16 cellular contexts compared by ENCODE assay signal in the genomic region with DNA sequence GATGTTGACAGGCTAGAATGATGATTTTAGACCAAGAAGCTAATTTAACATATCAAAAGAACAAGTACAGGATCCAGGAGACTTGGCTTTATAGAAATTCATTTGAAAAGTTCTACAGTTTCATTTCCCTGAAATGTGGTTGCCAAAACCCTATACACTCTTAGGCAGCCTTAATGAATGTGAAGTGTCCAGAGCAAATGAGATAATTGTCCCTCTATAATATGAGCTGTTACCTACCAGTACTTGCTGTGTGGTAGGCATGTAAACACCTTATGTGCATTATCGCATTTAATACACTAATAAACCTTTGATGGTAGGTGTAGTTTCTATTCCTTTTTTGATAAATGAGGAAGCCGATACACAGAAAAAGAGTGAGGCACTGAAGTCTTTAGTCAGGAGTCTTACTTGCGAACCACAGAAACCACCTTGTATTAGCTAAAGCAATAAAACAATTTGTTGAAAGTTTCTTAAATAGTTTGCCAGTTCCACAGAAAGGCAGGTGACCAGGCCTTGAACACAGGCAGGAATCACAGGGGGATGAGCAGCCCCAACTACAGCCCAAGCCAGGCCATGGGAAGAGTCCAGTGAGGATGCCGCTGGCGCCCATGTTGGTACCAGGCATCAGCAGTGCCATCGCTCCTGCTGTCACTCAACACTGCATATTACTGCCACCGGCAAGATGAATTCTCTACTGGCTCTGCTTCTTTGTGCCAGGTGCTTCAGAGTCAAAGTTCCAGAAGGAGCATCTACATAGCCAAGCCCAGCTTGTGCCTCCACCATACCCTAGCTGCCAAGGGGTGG.
DNase-seq lines count a peak whose midpoint lies in the region; ATAC-seq, FAIRE-seq and TF ChIP-seq lines count a peak whose summit lies in the region.
"Had no signal": no experiment of that assay in that cellular context is flagged by ENCODE, and none has a peak within 500 bp of the region (broad histone marks: within the 10 kb centered on the region; RNA-seq: fewer than 3 reads in every experiment).

No MANE protein-coding gene starts in this region.

- TF ChIP-seq EP300 in GM12878 (IDR thresholded peaks at IDR 0.05; ENCODE audit: borderline replicate concordance in 1 of 2, control insufficient read depth in 1 of 2, low read depth in 2 of 2, low read length in 2 of 2): peak; percentile 49 to 67; a peak in 3 of 4 replicates

- no peak overlapping the region for H3K9ac ChIP-seq in GM12878 (ENCODE audit: control insufficient read depth, insufficient read depth, low read length)

- no peak for TF ChIP-seq POLR2A in GM12878 (IDR thresholded peaks at IDR 0.05; ENCODE audit: low read depth, low read length)

- H3K79me2 ChIP-seq in GM12878 (ENCODE audit: control insufficient read depth, insufficient read depth, low read length): peaks cover 6% of the 10 kb centered on the region

- TF ChIP-seq RAD21 in GM12878 (IDR thresholded peaks at IDR 0.05; ENCODE audit: insufficient read depth, low read depth, low read length): no peak

- H3K4me2 ChIP-seq in GM12878 (ENCODE audit: control insufficient read depth, insufficient read depth): peak overlapping the region; percentile 68
- H3K4me2 ChIP-seq: GM23338 had no signal

- no peak for TF ChIP-seq CTCF in GM12878 (IDR thresholded peaks at IDR 0.05 in 2 of 3, conservative IDR thresholded peaks at IDR 0.05 in 1 of 3; ENCODE audit: control insufficient read depth in 2 of 3, extremely low read depth in 1 of 3, insufficient read depth in 1 of 3, low read depth in 3 of 3, low read length in 3 of 3)

- no peak overlapping the region for H3K4me3 ChIP-seq in GM12878
- H3K4me3 ChIP-seq: GM23338, lower lobe of right lung, prostate gland had no signal

- H3K27ac ChIP-seq in GM12878 (ENCODE audit: control insufficient read depth, insufficient read depth): peak overlapping the region; percentile 7
- H3K27ac ChIP-seq: lower lobe of right lung, prostate gland had no signal

- H3K9me3 ChIP-seq in GM12878 (replicated peaks; ENCODE audit: control insufficient read depth, insufficient read depth, low read length): peaks cover 2% of the 10 kb centered on the region; the same call in 1 of the 3 replicates
- H3K9me3 ChIP-seq: lower lobe of right lung, prostate gland had no signal

- no peak for DNase-seq in GM18507 (ENCODE audit: extremely low spot score, insufficient read length, low read depth)
- DNase-seq in GM12878 (ENCODE audit: low read depth, low spot score): peak; percentile 53
- no peak for DNase-seq in iPS-NIHi7 (ENCODE audit: extremely low spot score)
- DNase-seq in T-helper 9 cell: no peak
- no peak for DNase-seq in activated T-cell treated with anti-CD3 and anti-CD28 coated beads, Interleukin-2, amount 50 U/mL, for 48 hours
- no peak for DNase-seq in cerebellum (ENCODE audit: low spot score)
- DNase-seq: lower lobe of right lung; NCI-H1092 treated with DMSO at 0.1 percent for 48 hours; NK-92 treated with Interleukin-12 subunit alpha and Interleukin-12 subunit beta, amount 100 ng/mL, for 24 hours; stimulated activated CD4-positive, alpha-beta T cell treated with anti-CD3 and anti-CD28 coated beads, Interleukin-4, amount 100 ng/mL, for 4 hours had no signal

- in situ Hi-C loops in GM12878 (cut with MboI): no loop called here

- FAIRE-seq in GM18507 (lab: Jason Lieb, UNC): peak; percentile 78
- FAIRE-seq in GM12878 (lab: Jason Lieb, UNC): peak; percentile 66
- FAIRE-seq: astrocyte, TTC549 had no signal

- no peaks in the 10 kb centered on the region for H4K20me1 ChIP-seq in GM12878 (ENCODE audit: control insufficient read depth, insufficient read depth)

- BruUV-seq in GM12878 (replicated peaks; lab: Mats Ljungman, UMichigan): no TSS peak

- 28% methylated on average over 7 of the region's 7 CpGs for WGBS in GM12878 (ENCODE audit: insufficient coverage, insufficient replicate concordance, low lambda C conversion rate, missing lambda C conversion rate)

- SMC1A ChIA-PET in GM12878 (lab: Charles Lee; ENCODE audit: uncharacterized antibody, unreplicated experiment): interaction anchor here (0.6 to 7.8 kb wide), 21 partner anchors 9 to 569 kb away, joined by 3 to 84 read pairs (median 5); no protein-coding TSS in a partner anchor

- peaks cover 32% of the 10 kb centered on the region for H3K4me1 ChIP-seq in GM12878 (ENCODE audit: control insufficient read depth, insufficient read depth, low read length)
- H3K4me1 ChIP-seq: prostate gland had no signal

- H2AFZ ChIP-seq in GM12878 (ENCODE audit: control insufficient read depth, low read depth, low read length): no peak overlapping the region
- H2AFZ ChIP-seq: GM23338 had no signal

- intact Hi-C loops in GM12878 (cut with micrococcal nuclease; ENCODE audit: unreplicated experiment): loop anchor here (1.0 to 5.0 kb wide), 4 partner anchors 83 to 283 kb away; a partner anchor contains a TSS

- CTCF ChIA-PET in GM12878 (lab: Yijun Ruan, JAX): interaction anchor here (0.9 to 9.2 kb wide), 8 partner anchors 7 to 239 kb away, joined by 4 to 126 read pairs (median 20); no protein-coding TSS in a partner anchor

- H3K36me3 ChIP-seq in GM12878 (ENCODE audit: control insufficient read depth in 2 of 2, insufficient read depth in 2 of 2, low read length in 1 of 2): peaks cover 2 to 13% of the 10 kb centered on the region in 2 experiments; a peak in 2 of 4 replicates
- H3K36me3 ChIP-seq: prostate gland had no signal

- peak; percentile 53 for ATAC-seq in GM21447 (IDR thresholded peaks at IDR 0.05; ENCODE audit: unreplicated experiment)
- ATAC-seq in HG03432 (IDR thresholded peaks at IDR 0.05; ENCODE audit: unreplicated experiment): peak; percentile 56
- ATAC-seq in GM12878: peak; percentile 87
- ATAC-seq: GM23338, lower lobe of right lung had no signal

- POLR2A ChIA-PET in GM12878 (lab: Charles Lee): interaction anchor here (0.7 to 1.7 kb wide), 6 partner anchors 56 to 144 kb away, joined by 3 to 11 read pairs (median 4); no protein-coding TSS in a partner anchor

- RAD21 ChIA-PET in GM12878 (lab: Charles Lee; ENCODE audit: unreplicated experiment): interaction anchor here (0.6 to 5.1 kb wide), 15 partner anchors 9 to 211 kb away, joined by 3 to 45 read pairs (median 5); no protein-coding TSS in a partner anchor

- H3K27me3 ChIP-seq in GM12878 (replicated peaks in 1 of 2; ENCODE audit: control insufficient read depth in 2 of 2, insufficient read depth in 2 of 2, low read length in 1 of 2): no peaks in the 10 kb centered on the region

TF ChIP-seq in GM12878, 131 proteins besides CTCF, POLR2A, EP300 and RAD21 (continues in another document):
- TF ChIP-seq, protein P1, sequence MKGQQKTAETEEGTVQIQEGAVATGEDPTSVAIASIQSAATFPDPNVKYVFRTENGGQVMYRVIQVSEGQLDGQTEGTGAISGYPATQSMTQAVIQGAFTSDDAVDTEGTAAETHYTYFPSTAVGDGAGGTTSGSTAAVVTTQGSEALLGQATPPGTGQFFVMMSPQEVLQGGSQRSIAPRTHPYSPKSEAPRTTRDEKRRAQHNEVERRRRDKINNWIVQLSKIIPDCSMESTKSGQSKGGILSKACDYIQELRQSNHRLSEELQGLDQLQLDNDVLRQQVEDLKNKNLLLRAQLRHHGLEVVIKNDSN (IDR thresholded peaks at IDR 0.05; ENCODE audit: borderline replicate concordance, extremely low read length, insufficient read depth, low read depth, low read length): no peak
- TF ChIP-seq ZNF217 (IDR thresholded peaks at IDR 0.05) (peak; percentile 86), IRF4 (IDR thresholded peaks at IDR 0.05; ENCODE audit: low read depth, low read length) (peak; percentile 66; the same call in 1 of the 2 replicates), BACH1 (IDR thresholded peaks at IDR 0.05; ENCODE audit: borderline replicate concordance) (peak; percentile 63), BHLHE40 (IDR thresholded peaks at IDR 0.05; ENCODE audit: borderline replicate concordance in 1 of 2, low read depth in 2 of 2, low read length in 1 of 2) (peak; percentile 64 to 65; a peak in 3 of 4 replicates), ZZZ3 (IDR thresholded peaks at IDR 0.05; ENCODE audit: control insufficient read depth, insufficient read length, low read depth) (no peak), BCL11A (IDR thresholded peaks at IDR 0.05; ENCODE audit: low read depth, low read length) (peak; percentile 83), RCOR1 (conservative IDR thresholded peaks at IDR 0.05; ENCODE audit: low read depth, low read length) (0 out of 2 replicates have a peak, but pooled peaks have one; percentile 36), IKZF2 (IDR thresholded peaks at IDR 0.05) (peak; percentile 82 to 86)
- TF ChIP-seq, protein P2, sequence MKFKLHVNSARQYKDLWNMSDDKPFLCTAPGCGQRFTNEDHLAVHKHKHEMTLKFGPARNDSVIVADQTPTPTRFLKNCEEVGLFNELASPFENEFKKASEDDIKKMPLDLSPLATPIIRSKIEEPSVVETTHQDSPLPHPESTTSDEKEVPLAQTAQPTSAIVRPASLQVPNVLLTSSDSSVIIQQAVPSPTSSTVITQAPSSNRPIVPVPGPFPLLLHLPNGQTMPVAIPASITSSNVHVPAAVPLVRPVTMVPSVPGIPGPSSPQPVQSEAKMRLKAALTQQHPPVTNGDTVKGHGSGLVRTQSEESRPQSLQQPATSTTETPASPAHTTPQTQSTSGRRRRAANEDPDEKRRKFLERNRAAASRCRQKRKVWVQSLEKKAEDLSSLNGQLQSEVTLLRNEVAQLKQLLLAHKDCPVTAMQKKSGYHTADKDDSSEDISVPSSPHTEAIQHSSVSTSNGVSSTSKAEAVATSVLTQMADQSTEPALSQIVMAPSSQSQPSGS (IDR thresholded peaks at IDR 0.05; ENCODE audit: low read length): peak; percentile 80
